ENCODE assay signal across 15 cellular contexts in the genomic region with DNA sequence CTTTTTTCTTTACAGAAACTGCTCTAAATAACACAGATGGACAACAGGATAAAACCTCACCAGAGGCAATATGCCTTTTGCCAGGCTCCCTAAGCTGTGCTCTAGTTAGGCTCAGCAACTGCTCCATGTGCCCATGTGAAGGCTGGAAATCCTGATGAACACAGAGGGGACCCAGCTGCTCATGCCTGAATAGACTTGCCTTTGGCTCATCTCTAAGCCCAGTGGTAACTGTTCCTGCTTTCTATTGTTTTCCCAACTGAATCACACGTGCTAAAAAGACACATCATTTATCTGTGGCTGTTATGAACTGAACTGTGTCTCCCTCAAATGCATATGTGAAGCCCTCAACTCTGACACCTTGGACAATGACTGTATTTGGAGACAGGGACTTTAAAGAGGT.
DNase-seq lines count a peak whose midpoint lies in the region; ATAC-seq, FAIRE-seq and TF ChIP-seq lines count a peak whose summit lies in the region.
"Had no signal": no experiment of that assay in that cellular context is flagged by ENCODE, and none has a peak within 500 bp of the region (broad histone marks: within the 10 kb centered on the region; RNA-seq: fewer than 3 reads in every experiment).

No MANE protein-coding gene starts in this region.

- FAIRE-seq in urothelium cell line (lab: Jason Lieb, UNC), result peak; percentile 84
- FAIRE-seq: endometrium had no signal

- H3K4me1 Mint-ChIP-seq in dendritic cell treated with granulocyte-macrophage colony-stimulating factor and Interleukin-4, amounts not matched to agents 40 ng/mL and 50 ng/mL, for 4 days (ENCODE audit: low read depth), result peaks cover 71% of the 10 kb centered on the region
- H3K4me1 Mint-ChIP-seq in activated CD8-positive, alpha-beta memory T cell treated with anti-CD3 and anti-CD28 coated beads, Interleukin-2, amount 10 ng/mL, durations not matched to agents 7 days and 5 days, result no peaks in the 10 kb centered on the region

- no peak for ATAC-seq in HG03025 (IDR thresholded peaks at IDR 0.05; ENCODE audit: low FRiP score, unreplicated experiment)
- no peak for ATAC-seq in activated CD8-positive, alpha-beta memory T cell treated with anti-CD3 and anti-CD28 coated beads, Interleukin-2, amount 10 ng/mL, durations not matched to agents 7 days and 5 days

- H3K9ac ChIP-seq in muscle layer of colon (ENCODE audit: low read length), result no peak overlapping the region

- CTCF ChIA-PET in activated CD8-positive, alpha-beta memory T cell treated with anti-CD3 and anti-CD28 coated beads, Interleukin-2, amount 10 ng/mL, durations not matched to agents 7 days and 5 days (lab: Charles Lee), result no interaction called here

- H3K9me3 ChIP-seq in cardiac muscle cell (ENCODE audit: low read depth) (no peaks in the 10 kb centered on the region), muscle layer of colon (ENCODE audit: low read length) (no peaks in the 10 kb centered on the region)
- H3K9me3 ChIP-seq: BE2C, SJSA1 had no signal

- peaks cover 11% of the 10 kb centered on the region for H3K4me1 ChIP-seq in cardiac muscle cell (ENCODE audit: low read depth)
- peaks cover 61% of the 10 kb centered on the region for H3K4me1 ChIP-seq in muscle layer of colon (ENCODE audit: insufficient read depth, low read length)
- H3K4me1 ChIP-seq: SJSA1 had no signal

- H3K27ac Mint-ChIP-seq in dendritic cell treated with granulocyte-macrophage colony-stimulating factor and Interleukin-4, amounts not matched to agents 40 ng/mL and 50 ng/mL, for 4 days, result peak overlapping the region; percentile 87
- H3K27ac Mint-ChIP-seq in activated CD8-positive, alpha-beta memory T cell treated with anti-CD3 and anti-CD28 coated beads, Interleukin-2, amount 10 ng/mL, durations not matched to agents 7 days and 5 days, result no peak overlapping the region
- H3K27ac Mint-ChIP-seq: activated naive CD4-positive, alpha-beta T cell treated with anti-CD3 and anti-CD28 coated beads for 36 hours had no signal

- TF ChIP-seq CTCF in cardiac muscle cell (IDR thresholded peaks at IDR 0.05; ENCODE audit: low read depth, low read length), result no peak

- H3K4me3 Mint-ChIP-seq in dendritic cell treated with granulocyte-macrophage colony-stimulating factor and Interleukin-4, amounts not matched to agents 40 ng/mL and 50 ng/mL, for 4 days, result peak overlapping the region; percentile 1
- H3K4me3 Mint-ChIP-seq in activated CD8-positive, alpha-beta memory T cell treated with anti-CD3 and anti-CD28 coated beads, Interleukin-2, amount 10 ng/mL, durations not matched to agents 7 days and 5 days, result no peak overlapping the region
- H3K4me3 Mint-ChIP-seq: activated naive CD4-positive, alpha-beta T cell treated with anti-CD3 and anti-CD28 coated beads for 36 hours; stimulated activated naive CD8-positive, alpha-beta T cell treated with anti-CD3 and anti-CD28 coated beads, Interleukin-15, Interleukin-2, amounts not matched to agents 100 ng/mL and 50 ng/mL, for 24 hours had no signal

- DNase-seq in cardiac muscle cell (ENCODE audit: low read depth in 1 of 2, low spot score in 1 of 2), result no peak
- no peak for DNase-seq in cardiac septum (ENCODE audit: low spot score)
- no peak for DNase-seq in urothelium cell line (ENCODE audit: low spot score)
- DNase-seq in COLO668 (lab: John Stamatoyannopoulos, UW; ENCODE audit: unreplicated experiment), result no peak
- DNase-seq in activated CD8-positive, alpha-beta memory T cell treated with anti-CD3 and anti-CD28 coated beads, Interleukin-2, amount 10 ng/mL, durations not matched to agents 7 days and 5 days, result no peak
- DNase-seq: activated CD4-positive, alpha-beta T cell treated with anti-CD3 and anti-CD28 coated beads for 4 hours; activated naive CD4-positive, alpha-beta T cell treated with anti-CD3 and anti-CD28 coated beads for 36 hours; BE2C; NCI-H446 treated with DMSO at 0.1 percent for 48 hours had no signal

- no peaks in the 10 kb centered on the region for H3K27me3 Mint-ChIP-seq in dendritic cell treated with granulocyte-macrophage colony-stimulating factor and Interleukin-4, amounts not matched to agents 40 ng/mL and 50 ng/mL, for 4 days
- no peaks in the 10 kb centered on the region for H3K27me3 Mint-ChIP-seq in activated CD8-positive, alpha-beta memory T cell treated with anti-CD3 and anti-CD28 coated beads, Interleukin-2, amount 10 ng/mL, durations not matched to agents 7 days and 5 days
- H3K27me3 Mint-ChIP-seq: stimulated activated naive CD8-positive, alpha-beta T cell treated with anti-CD3 and anti-CD28 coated beads, Interleukin-15, Interleukin-2, amounts not matched to agents 100 ng/mL and 50 ng/mL, for 24 hours had no signal

- no peak overlapping the region for H3K4me3 ChIP-seq in cardiac muscle cell
- no peak overlapping the region for H3K4me3 ChIP-seq in muscle layer of colon (ENCODE audit: low read depth in 1 of 2, low read length in 2 of 2)
- H3K4me3 ChIP-seq: SJSA1 had no signal

- H3K9me3 Mint-ChIP-seq in dendritic cell treated with granulocyte-macrophage colony-stimulating factor and Interleukin-4, amounts not matched to agents 40 ng/mL and 50 ng/mL, for 4 days, result no peaks in the 10 kb centered on the region
- H3K9me3 Mint-ChIP-seq in activated CD8-positive, alpha-beta memory T cell treated with anti-CD3 and anti-CD28 coated beads, Interleukin-2, amount 10 ng/mL, durations not matched to agents 7 days and 5 days (ENCODE audit: low read depth), result no peaks in the 10 kb centered on the region
- H3K9me3 Mint-ChIP-seq: activated naive CD4-positive, alpha-beta T cell treated with anti-CD3 and anti-CD28 coated beads for 36 hours; stimulated activated naive CD8-positive, alpha-beta T cell treated with anti-CD3 and anti-CD28 coated beads, Interleukin-15, Interleukin-2, amounts not matched to agents 100 ng/mL and 50 ng/mL, for 24 hours had no signal

- H3K27ac ChIP-seq in cardiac muscle cell, result peak overlapping the region; percentile 2
- peak overlapping the region; percentile 52 for H3K27ac ChIP-seq in muscle layer of colon (ENCODE audit: low read depth, low read length)
- H3K27ac ChIP-seq: SJSA1 had no signal

- intact Hi-C loops in cardiac septum (cut with DNase I), result no loop called here
- intact Hi-C loops in dendritic cell treated with granulocyte-macrophage colony-stimulating factor and Interleukin-4, amounts not matched to agents 40 ng/mL and 50 ng/mL, for 4 days (cut with micrococcal nuclease), result no loop called here

- no peaks in the 10 kb centered on the region for H3K27me3 ChIP-seq in cardiac muscle cell
- H3K27me3 ChIP-seq in muscle layer of colon (ENCODE audit: control insufficient read depth in 1 of 2, insufficient read depth in 2 of 2, low read length in 2 of 2), result no peaks in the 10 kb centered on the region
- H3K27me3 ChIP-seq: BE2C, SJSA1 had no signal

- peaks cover 40% of the 10 kb centered on the region for H3K36me3 Mint-ChIP-seq in dendritic cell treated with granulocyte-macrophage colony-stimulating factor and Interleukin-4, amounts not matched to agents 40 ng/mL and 50 ng/mL, for 4 days (ENCODE audit: low read depth)
- H3K36me3 Mint-ChIP-seq in activated CD8-positive, alpha-beta memory T cell treated with anti-CD3 and anti-CD28 coated beads, Interleukin-2, amount 10 ng/mL, durations not matched to agents 7 days and 5 days, result peaks cover 5% of the 10 kb centered on the region

- H3K36me3 ChIP-seq in cardiac muscle cell (no peaks in the 10 kb centered on the region), muscle layer of colon (ENCODE audit: insufficient read depth, low read length) (peaks cover 16% of the 10 kb centered on the region)
